16 cellular contexts compared by ENCODE assay signal in the genomic region with DNA sequence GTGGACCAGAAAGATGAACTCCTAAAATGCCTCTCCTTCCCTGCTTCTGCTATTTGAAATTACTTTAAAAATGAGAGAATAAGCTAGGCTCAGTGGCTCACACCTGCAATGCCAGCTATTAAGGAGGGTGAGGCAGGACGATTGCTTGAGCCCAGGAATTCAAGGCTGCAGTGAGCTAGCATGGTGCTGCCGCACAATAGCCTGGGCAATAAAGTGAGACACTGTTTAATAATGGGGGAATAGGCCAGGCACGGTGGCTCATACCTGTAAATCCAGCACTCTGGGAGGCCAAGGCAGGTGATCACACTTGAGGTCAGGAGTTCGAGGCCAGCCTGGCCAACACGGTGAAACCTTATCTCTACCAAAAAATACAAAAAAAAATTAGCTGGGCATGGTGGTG.
"Had no signal": no experiment of that assay in that cellular context is flagged by ENCODE, and none has a peak within 500 bp of the region (broad histone marks: within the 10 kb centered on the region; RNA-seq: fewer than 3 reads in every experiment).

No MANE protein-coding gene starts in this region.

- H3K36me3 Mint-ChIP-seq: brain had no signal

- H3K4me3 ChIP-seq: colonic mucosa, left ventricle myocardium inferior, psoas muscle, right lobe of liver, spleen, stomach, thoracic aorta had no signal

- H3K36me3 ChIP-seq: colonic mucosa, left ventricle myocardium inferior, right lobe of liver, spleen, stomach, thoracic aorta had no signal

- H3K27ac Mint-ChIP-seq: activated naive CD4-positive, alpha-beta T cell treated with anti-CD3 and anti-CD28 coated beads, Interleukin-2, amount 10 ng/mL, durations not matched to agents 7 days and 5 days; activated T-helper 17 cell treated with anti-CD3 and anti-CD28 coated beads, Interleukin-2, amount 50 U/mL, for 72 hours; brain had no signal

- H3K4me3 Mint-ChIP-seq: activated naive CD4-positive, alpha-beta T cell treated with anti-CD3 and anti-CD28 coated beads, Interleukin-2, amount 10 ng/mL, durations not matched to agents 7 days and 5 days; activated T-helper 17 cell treated with anti-CD3 and anti-CD28 coated beads, Interleukin-2, amount 50 U/mL, for 72 hours; brain; nephron progenitor cell had no signal

- H3K4me1 ChIP-seq: colonic mucosa had no signal

- H3K9ac ChIP-seq: SK-N-SH had no signal

- H3K9me3 ChIP-seq: colonic mucosa, left ventricle myocardium inferior, psoas muscle, right lobe of liver, SK-N-SH, spleen, stomach, thoracic aorta had no signal

- H3K27me3 ChIP-seq: colonic mucosa, right lobe of liver, spleen, stomach had no signal

- H3K27ac ChIP-seq: colonic mucosa, psoas muscle had no signal

- ATAC-seq: activated T-helper 17 cell treated with anti-CD3 and anti-CD28 coated beads, Interleukin-2, amount 50 U/mL, for 72 hours; esophagus mucosa had no signal

- H3K9me3 Mint-ChIP-seq: activated naive CD4-positive, alpha-beta T cell treated with anti-CD3 and anti-CD28 coated beads, Interleukin-2, amount 10 ng/mL, durations not matched to agents 7 days and 5 days; activated T-helper 17 cell treated with anti-CD3 and anti-CD28 coated beads, Interleukin-2, amount 50 U/mL, for 72 hours; nephron progenitor cell had no signal

- DNase-seq: activated CD4-positive, CD25-positive, alpha-beta regulatory T cell; activated naive CD4-positive, alpha-beta T cell treated with anti-CD3 and anti-CD28 coated beads, Interleukin-2, amount 10 ng/mL, durations not matched to agents 7 days and 5 days; central memory CD4-positive, alpha-beta T cell; colonic mucosa; kidney; left ventricle myocardium inferior; nephron progenitor cell; psoas muscle; right lobe of liver; SK-N-SH; spleen; stomach had no signal

- H3K4me2 ChIP-seq: SK-N-SH had no signal

- H3K27me3 Mint-ChIP-seq: activated T-helper 17 cell treated with anti-CD3 and anti-CD28 coated beads, Interleukin-2, amount 50 U/mL, for 72 hours; brain had no signal
